In genomic region chr11:3421608-3422379, GRCh38 we compare ENCODE assay signal across 8 cellular contexts. TPM values are rescaled to one million over a fixed set of nuclear protein-coding genes. Genes with fewer than 3 reads are reported as not detected.
A peak's percentile ranks its signal among the peaks of the same experiment; 100 is the strongest.
DNase-seq lines count a peak whose midpoint lies in the region; ATAC-seq and TF ChIP-seq lines count a peak whose summit lies in the region.
"Not testable (repeated sequence)": the region's sequence is repeated elsewhere in the genome, so short reads cannot be mapped to it uniquely, and the experiment has no call there.

No MANE protein-coding gene starts in this region.

- not testable (repeated sequence) for H2BK5ac ChIP-seq in mesenchymal stem cell (ENCODE audit: low read depth, low read length, poor library complexity, severe bottlenecking)

- H3K27me3 Mint-ChIP-seq in T-helper 1 cell treated with Interleukin-12 subunit alpha and Interleukin-12 subunit beta and Interleukin-4 antibody, amounts not matched to agents 30 μg/mL and 1 μg/mL, for 36 hours (ENCODE audit: low read depth): peaks cover 28% of the 10 kb centered on the region
- H3K27me3 Mint-ChIP-seq in activated naive CD8-positive, alpha-beta T cell treated with anti-CD3 and anti-CD28 coated beads, Interleukin-2, amount 50 U/mL, for 24 hours: not testable (repeated sequence)

- not testable (repeated sequence) for H3K4me1 ChIP-seq in fibroblast of lung (ENCODE audit: control insufficient read depth, extremely low read depth, insufficient read depth, low read length); mesenchymal stem cell (ENCODE audit: control insufficient read depth, insufficient read depth, low read depth, low read length)
- peaks cover 4 to 16% (median 6%) of the 10 kb centered on the region in 3 donors for H3K4me1 ChIP-seq in skeletal muscle tissue (ENCODE audit: control insufficient read depth in 3 of 3, insufficient read depth in 3 of 3, low read length in 3 of 3)

- H3K79me1 ChIP-seq in mesenchymal stem cell (replicated peaks; ENCODE audit: low read length, poor library complexity, severe bottlenecking): not testable (repeated sequence)

- not testable (repeated sequence) for H3K4me1 Mint-ChIP-seq in T-helper 1 cell treated with Interleukin-12 subunit alpha and Interleukin-12 subunit beta and Interleukin-4 antibody, amounts not matched to agents 30 μg/mL and 1 μg/mL, for 36 hours (ENCODE audit: low read depth)
- peaks cover 20% of the 10 kb centered on the region for H3K4me1 Mint-ChIP-seq in activated naive CD8-positive, alpha-beta T cell treated with anti-CD3 and anti-CD28 coated beads, Interleukin-2, amount 50 U/mL, for 24 hours

- not testable (repeated sequence) for H3K9me3 ChIP-seq in MG63; fibroblast of lung (ENCODE audit: control insufficient read depth, insufficient read depth, low read depth, low read length); mesenchymal stem cell (ENCODE audit: control insufficient read depth, low read length); skeletal muscle tissue (ENCODE audit: control insufficient read depth in 3 of 3, low read length in 3 of 3)

- not testable (repeated sequence) for H4K20me1 ChIP-seq in fibroblast of lung (ENCODE audit: control insufficient read depth, extremely low read depth, insufficient read depth, low read length)

- not testable (repeated sequence) for H3K27me3 ChIP-seq in MG63; fibroblast of lung (ENCODE audit: control insufficient read depth, insufficient read depth, low read length); mesenchymal stem cell (ENCODE audit: control insufficient read depth in 1 of 2, insufficient read depth in 1 of 2, low read length in 2 of 2); skeletal muscle tissue (ENCODE audit: control insufficient read depth in 3 of 3, insufficient read depth in 3 of 3, low read length in 3 of 3)

- peak overlapping the region in 1 of 2 experiments; percentile 69 for H3K4ac ChIP-seq in mesenchymal stem cell (ENCODE audit: low read depth in 1 of 2, low read length in 2 of 2)

- H3K4me3 Mint-ChIP-seq in T-helper 1 cell treated with Interleukin-12 subunit alpha and Interleukin-12 subunit beta and Interleukin-4 antibody, amounts not matched to agents 30 μg/mL and 1 μg/mL, for 36 hours: peak overlapping the region; percentile 87
- H3K4me3 Mint-ChIP-seq in activated naive CD8-positive, alpha-beta T cell treated with anti-CD3 and anti-CD28 coated beads, Interleukin-2, amount 50 U/mL, for 24 hours: peak overlapping the region; percentile 87

- H4K8ac ChIP-seq in mesenchymal stem cell (ENCODE audit: low read length): peak overlapping the region; percentile 35

- H3K9ac ChIP-seq in fibroblast of lung (ENCODE audit: insufficient read depth, low read length) (peak overlapping the region; percentile 95), mesenchymal stem cell (ENCODE audit: low read length) (peak overlapping the region; percentile 89), skeletal muscle tissue (ENCODE audit: low read depth in 1 of 3, low read length in 3 of 3) (peak overlapping the region; percentile 33 to 71 (median 62))

- H2AK5ac ChIP-seq in mesenchymal stem cell (ENCODE audit: low read length, severe bottlenecking): not testable (repeated sequence)

- H3K4me2 ChIP-seq in fibroblast of lung (ENCODE audit: extremely low read depth, insufficient read depth, low read length): peak overlapping the region; percentile 90
- H3K4me2 ChIP-seq in mesenchymal stem cell (ENCODE audit: low read length, poor library complexity, severe bottlenecking): peak overlapping the region; percentile 98

- not testable (repeated sequence) for H3K18ac ChIP-seq in mesenchymal stem cell (ENCODE audit: low read depth in 1 of 2, low read length in 2 of 2)

- H3K4me3 ChIP-seq in MG63 (peak overlapping the region; percentile 56), fibroblast of lung (replicated peaks in 1 of 4; ENCODE audit: control extremely low read depth in 1 of 4, insufficient read depth in 1 of 4, low read depth in 3 of 4, low read length in 4 of 4) (peak overlapping the region; percentile 44 to 66 (median 49)), mesenchymal stem cell (ENCODE audit: insufficient read depth in 1 of 2, low read depth in 1 of 2, low read length in 2 of 2) (peak overlapping the region; percentile 67 to 78), skeletal muscle tissue (ENCODE audit: low read length in 3 of 3) (peak overlapping the region; percentile 43 to 69 (median 65))

- H2BK12ac ChIP-seq in mesenchymal stem cell (ENCODE audit: low read length in 2 of 2): peak overlapping the region in 1 of 2 experiments; percentile 63

- H3K27ac ChIP-seq in 22Rv1 (peak overlapping the region; percentile 40; the same call in 1 of the 2 replicates), fibroblast of lung (ENCODE audit: insufficient read depth, low read length) (peak overlapping the region; percentile 99), skeletal muscle tissue (ENCODE audit: low read depth, low read length) (peak overlapping the region; percentile 51)
- not testable (repeated sequence) for H3K27ac ChIP-seq in mesenchymal stem cell (ENCODE audit: low read length, poor library complexity, severe bottlenecking)

- not testable (repeated sequence) for H3K36me3 Mint-ChIP-seq in T-helper 1 cell treated with Interleukin-12 subunit alpha and Interleukin-12 subunit beta and Interleukin-4 antibody, amounts not matched to agents 30 μg/mL and 1 μg/mL, for 36 hours (ENCODE audit: low read depth); activated naive CD8-positive, alpha-beta T cell treated with anti-CD3 and anti-CD28 coated beads, Interleukin-2, amount 50 U/mL, for 24 hours (ENCODE audit: low read depth)

- H3K27ac Mint-ChIP-seq in T-helper 1 cell treated with Interleukin-12 subunit alpha and Interleukin-12 subunit beta and Interleukin-4 antibody, amounts not matched to agents 30 μg/mL and 1 μg/mL, for 36 hours: peak overlapping the region; percentile 49
- peak overlapping the region; percentile 82 for H3K27ac Mint-ChIP-seq in activated naive CD8-positive, alpha-beta T cell treated with anti-CD3 and anti-CD28 coated beads, Interleukin-2, amount 50 U/mL, for 24 hours

- H3K36me3 ChIP-seq in MG63; fibroblast of lung (ENCODE audit: control insufficient read depth, insufficient read depth, low read length); mesenchymal stem cell (ENCODE audit: control insufficient read depth in 1 of 2, insufficient read depth in 2 of 2, low read depth in 1 of 2, low read length in 2 of 2); skeletal muscle tissue (ENCODE audit: control insufficient read depth in 3 of 3, insufficient read depth in 3 of 3, low read length in 3 of 3): not testable (repeated sequence)

- not testable (repeated sequence) for H4K91ac ChIP-seq in mesenchymal stem cell (ENCODE audit: low read length)

- not testable (repeated sequence) for H3K79me2 ChIP-seq in fibroblast of lung (ENCODE audit: control insufficient read depth, insufficient read depth, low read length)

- DNase-seq in GM13977 (ENCODE audit: low spot score) (peak; percentile 16), fibroblast of lung (ENCODE audit: low read depth in 2 of 2) (peak; percentile 11 to 36), mesenchymal stem cell (peak; percentile 36)
- not testable (repeated sequence) for DNase-seq in MG63
- peak; percentile 25 for DNase-seq in activated naive CD8-positive, alpha-beta T cell treated with anti-CD3 and anti-CD28 coated beads, Interleukin-2, amount 50 U/mL, for 24 hours

- H2AFZ ChIP-seq in fibroblast of lung (ENCODE audit: low read length) (peak overlapping the region; percentile 36), mesenchymal stem cell (ENCODE audit: low read depth, low read length) (peak overlapping the region; percentile 71)

- ATAC-seq in activated naive CD8-positive, alpha-beta T cell treated with anti-CD3 and anti-CD28 coated beads, Interleukin-2, amount 50 U/mL, for 24 hours: not testable (repeated sequence)

- H3K14ac ChIP-seq in mesenchymal stem cell (ENCODE audit: low read length in 2 of 2): peak overlapping the region in 1 of 2 experiments; percentile 0

- H3K9me3 Mint-ChIP-seq in T-helper 1 cell treated with Interleukin-12 subunit alpha and Interleukin-12 subunit beta and Interleukin-4 antibody, amounts not matched to agents 30 μg/mL and 1 μg/mL, for 36 hours; activated naive CD8-positive, alpha-beta T cell treated with anti-CD3 and anti-CD28 coated beads, Interleukin-2, amount 50 U/mL, for 24 hours: not testable (repeated sequence)

- not testable (repeated sequence) for TF ChIP-seq CTCF in 22Rv1 (IDR thresholded peaks at IDR 0.05); GM13977 (IDR thresholded peaks at IDR 0.05; ENCODE audit: extremely low read depth, insufficient read depth, missing control alignments); fibroblast of lung (conservative IDR thresholded peaks at IDR 0.05 in 1 of 2, IDR thresholded peaks at IDR 0.05 in 1 of 2; ENCODE audit: low read depth in 1 of 2, low read length in 2 of 2)

- not testable (repeated sequence) for H3K23ac ChIP-seq in mesenchymal stem cell (ENCODE audit: low read length in 2 of 2)

- in situ Hi-C loops in GM13977 (cut with MboI; ENCODE audit: low pct_unique_long_range_greater_than_20kb, low sequenced_read_pairs, unreplicated experiment): not testable (repeated sequence)

- peak overlapping the region; percentile 52 for H2BK120ac ChIP-seq in mesenchymal stem cell (ENCODE audit: low read depth, low read length)

- H2BK15ac ChIP-seq in mesenchymal stem cell (ENCODE audit: low read depth, poor library complexity, severe bottlenecking): not testable (repeated sequence)

- WGBS in mesenchymal stem cell: 4% methylated on average over 20 of the region's 42 CpGs

RNA-seq across cellular contexts. Expression of gene ZNF195, which starts 42.8 kb away (rescaled TPM):
- 8.3 and 10.2 TPM in 2 replicates for total RNA-seq in MG63 (2014; rRNA removed; shearing (Covaris generic); ENCODE audit: low replicate concordance)
- total RNA-seq in fibroblast of lung (15.7 and 16.8 TPM in 2 replicates), skeletal muscle tissue (9.4 TPM)
- 11.3 and 16.5 TPM in 2 replicates for polyA plus RNA-seq in fibroblast of lung
- 8.9 and 9.1 TPM in 2 replicates for polyA plus RNA-seq in fibroblast of lung (2012)
- polyA minus RNA-seq in fibroblast of lung (ENCODE audit: low replicate concordance): 8.6 and 32.2 TPM in 2 replicates
- polyA plus RNA-seq in mesenchymal stem cell (2013, experiment 1 of 2): 11.1 TPM
- 11.3 TPM for polyA plus RNA-seq in mesenchymal stem cell (2013, experiment 2 of 2)
